8 cellular contexts compared by ENCODE assay signal in genomic region chr21:14523234-14523633, GRCh38. TPM values are rescaled to one million over a fixed set of nuclear protein-coding genes. Genes with fewer than 3 reads are reported as not detected.
DNase-seq lines count a peak whose midpoint lies in the region; ATAC-seq and TF ChIP-seq lines count a peak whose summit lies in the region.

No MANE protein-coding gene starts in this region.

- H3K9me3 Mint-ChIP-seq in activated naive CD4-positive, alpha-beta T cell treated with anti-CD3 and anti-CD28 coated beads, Interleukin-2, amount 50 U/mL, for 24 hours = no peaks in the 10 kb centered on the region
- no peaks in the 10 kb centered on the region for H3K9me3 Mint-ChIP-seq in progenitor cell of endocrine pancreas (ENCODE audit: low read depth)

- no peak overlapping the region for H3K4me2 ChIP-seq in osteoblast (ENCODE audit: insufficient read depth, low read length)

- H2AFZ ChIP-seq in osteoblast (ENCODE audit: low read length) = no peak overlapping the region

- no peaks in the 10 kb centered on the region for H3K9me3 ChIP-seq in osteoblast (ENCODE audit: low read depth, low read length)

- DNase-seq in GM10248 (ENCODE audit: extremely low spot score) (peak; percentile 21), NCI-H1105 treated with DMSO at 0.1 percent for 48 hours (lab: John Stamatoyannopoulos, UW) (no peak), osteoblast (ENCODE audit: insufficient read length, low spot score, missing footprints) (no peak), progenitor cell of endocrine pancreas (ENCODE audit: low spot score, unreplicated experiment) (no peak)
- DNase-seq in stimulated activated CD8-positive, alpha-beta memory T cell treated with anti-CD3 and anti-CD28 coated beads, Interleukin-4, amount 100 ng/mL, for 24 hours (ENCODE audit: low read depth) = peak; percentile 39

- H3K36me3 ChIP-seq in osteoblast (ENCODE audit: insufficient read depth, low read length) = no peaks in the 10 kb centered on the region

- ATAC-seq in GM21381 (IDR thresholded peaks at IDR 0.05; ENCODE audit: unreplicated experiment) (peak; percentile 84), HG03571 (IDR thresholded peaks at IDR 0.05; ENCODE audit: unreplicated experiment) (peak; percentile 68)

- H3K27me3 Mint-ChIP-seq in activated naive CD4-positive, alpha-beta T cell treated with anti-CD3 and anti-CD28 coated beads, Interleukin-2, amount 50 U/mL, for 24 hours = no peaks in the 10 kb centered on the region
- H3K27me3 Mint-ChIP-seq in progenitor cell of endocrine pancreas = no peaks in the 10 kb centered on the region

- CTCF ChIA-PET in GM10248 (lab: Yijun Ruan, JAX) = interaction anchor here (0.7 to 1.8 kb wide), 5 partner anchors 8 to 250 kb away, joined by 3 to 4 read pairs (median 3); no protein-coding TSS in a partner anchor

- H4K20me1 ChIP-seq in osteoblast (ENCODE audit: insufficient read depth, low read length) = no peaks in the 10 kb centered on the region

- H3K4me1 Mint-ChIP-seq in activated naive CD4-positive, alpha-beta T cell treated with anti-CD3 and anti-CD28 coated beads, Interleukin-2, amount 50 U/mL, for 24 hours = peaks cover 75% of the 10 kb centered on the region
- no peaks in the 10 kb centered on the region for H3K4me1 Mint-ChIP-seq in progenitor cell of endocrine pancreas (ENCODE audit: low read depth)

- peaks cover 28% of the 10 kb centered on the region for H3K36me3 Mint-ChIP-seq in activated naive CD4-positive, alpha-beta T cell treated with anti-CD3 and anti-CD28 coated beads, Interleukin-2, amount 50 U/mL, for 24 hours
- no peaks in the 10 kb centered on the region for H3K36me3 Mint-ChIP-seq in progenitor cell of endocrine pancreas (ENCODE audit: insufficient read depth)

- POLR2A ChIA-PET in GM10248 (lab: Yijun Ruan, JAX) = no interaction called here

- H3K4me3 ChIP-seq in osteoblast (ENCODE audit: insufficient read depth, low read length) = no peak overlapping the region

- H3K27me3 ChIP-seq in osteoblast (ENCODE audit: insufficient read depth, low read length) = no peaks in the 10 kb centered on the region

- peak overlapping the region; percentile 81 for H3K27ac Mint-ChIP-seq in activated naive CD4-positive, alpha-beta T cell treated with anti-CD3 and anti-CD28 coated beads, Interleukin-2, amount 50 U/mL, for 24 hours
- no peak overlapping the region for H3K27ac Mint-ChIP-seq in progenitor cell of endocrine pancreas

- H3K79me2 ChIP-seq in osteoblast (ENCODE audit: insufficient read depth, low read length) = no peaks in the 10 kb centered on the region

- H3K4me3 Mint-ChIP-seq in activated naive CD4-positive, alpha-beta T cell treated with anti-CD3 and anti-CD28 coated beads, Interleukin-2, amount 50 U/mL, for 24 hours = peak overlapping the region; percentile 38
- no peak overlapping the region for H3K4me3 Mint-ChIP-seq in progenitor cell of endocrine pancreas (ENCODE audit: low read depth)

- H3K27ac ChIP-seq in osteoblast (ENCODE audit: low read depth, low read length) = no peak overlapping the region

- TF ChIP-seq CTCF in GM10248 (IDR thresholded peaks at IDR 0.05; ENCODE audit: control extremely low read depth, extremely low read depth, low read depth, missing control alignments) (no peak), osteoblast (IDR thresholded peaks at IDR 0.05; ENCODE audit: extremely low read depth, low read depth, low read length) (no peak), progenitor cell of endocrine pancreas (IDR thresholded peaks at IDR 0.05; ENCODE audit: unreplicated experiment) (no peak)

- no peaks in the 10 kb centered on the region for H3K4me1 ChIP-seq in osteoblast (ENCODE audit: insufficient read depth, low read length)

RNA-seq across cellular contexts. Expression of gene SAMSN1, which starts 22.9 kb away (rescaled TPM):
- under 0.01 TPM in 1 of 2 replicates, not detected in the other for total RNA-seq in osteoblast
- not detected in 2 replicates for total RNA-seq in progenitor cell of endocrine pancreas

Comparison
In these comparisons a context has a peak if more than half of its experiments do, and no peak if none do; other contexts are left out.
1. DNase-seq: peak in GM10248 (single experiment) and stimulated activated CD8-positive, alpha-beta memory T cell treated with anti-CD3 and anti-CD28 coated beads, Interleukin-4, amount 100 ng/mL, for 24 hours (single experiment); none in NCI-H1105 treated with DMSO at 0.1 percent for 48 hours (single experiment), osteoblast (single experiment) and progenitor cell of endocrine pancreas (single experiment).